ENCODE assay signal across 1 cellular context in genomic region chr1:17436380-17437174, GRCh38.
TF ChIP-seq lines count a peak whose summit lies in the region.

No MANE protein-coding gene starts in this region.

TF ChIP-seq in K562, 482 proteins besides CTCF, POLR2A, EP300 and RAD21 (continued from another document):
- TF ChIP-seq USF1 (CRISPR knock-in tag; IDR thresholded peaks at IDR 0.05) (0 out of 2 replicates have a peak, but pooled peaks have one; percentile 6), ARID4B (CRISPR knock-in tag; IDR thresholded peaks at IDR 0.05) (peak; percentile 41; the same call in 1 of the 2 replicates), SP1 (CRISPR knock-in tag; IDR thresholded peaks at IDR 0.05) (0 out of 2 replicates have a peak, but pooled peaks have one; percentile 30), JUN (IDR thresholded peaks at IDR 0.05; ENCODE audit: borderline replicate concordance, low read depth, low read length) (no peak), JUN (CRISPR knock-in tag; IDR thresholded peaks at IDR 0.05; ENCODE audit: borderline replicate concordance) (peak; percentile 41; the same call in 1 of the 2 replicates), ASH1L (IDR thresholded peaks at IDR 0.05; ENCODE audit: borderline replicate concordance, low read depth, partially characterized antibody) (no peak), ZNF57 (CRISPR knock-in tag; IDR thresholded peaks at IDR 0.05) (no peak), PYGO2 (tag; IDR thresholded peaks at IDR 0.05) (no peak), ZNF408 (CRISPR knock-in tag; IDR thresholded peaks at IDR 0.05; ENCODE audit: low read depth) (no peak), HMBOX1 (IDR thresholded peaks at IDR 0.05) (no peak), SIX5 (IDR thresholded peaks at IDR 0.05; ENCODE audit: borderline replicate concordance in 1 of 2, insufficient read depth in 1 of 2, low read depth in 1 of 2, low read length in 2 of 2) (no peak), ZNF740 (CRISPR knock-in tag; IDR thresholded peaks at IDR 0.05) (peak; percentile 51), ZNF740 (tag; IDR thresholded peaks at IDR 0.05) (no peak), KLF1 (tag; IDR thresholded peaks at IDR 0.05) (no peak), CREB3 (tag; conservative IDR thresholded peaks at IDR 0.05; ENCODE audit: low read depth) (no peak), HNRNPUL1 (IDR thresholded peaks at IDR 0.05; ENCODE audit: low read length) (0 out of 2 replicates have a peak, but pooled peaks have one; percentile 68), RERE (CRISPR knock-in tag; IDR thresholded peaks at IDR 0.05; ENCODE audit: borderline replicate concordance) (no peak), ZNF280B (CRISPR knock-in tag; IDR thresholded peaks at IDR 0.05) (no peak), ARID2 (IDR thresholded peaks at IDR 0.05) (no peak), TEAD1 (CRISPR knock-in tag; IDR thresholded peaks at IDR 0.05) (0 out of 4 replicates have a peak, but pooled peaks of 1 of the 2 experiments have one; percentile 20), BMI1 (IDR thresholded peaks at IDR 0.05; ENCODE audit: low read length) (no peak), MAZ (CRISPR knock-in tag; conservative IDR thresholded peaks at IDR 0.05 in 1 of 2, IDR thresholded peaks at IDR 0.05 in 1 of 2) (no peak; a peak in 1 of 4 replicates), HOXB6 (CRISPR knock-in tag; IDR thresholded peaks at IDR 0.05; ENCODE audit: borderline replicate concordance) (no peak), MNT (conservative IDR thresholded peaks at IDR 0.05) (no peak), ZBED1 (IDR thresholded peaks at IDR 0.05) (no peak), ZKSCAN1 (IDR thresholded peaks at IDR 0.05; ENCODE audit: low read depth, low read length) (no peak), ZNF24 (IDR thresholded peaks at IDR 0.05) (no peak), FOS (IDR thresholded peaks at IDR 0.05; ENCODE audit: extremely low read depth, insufficient read length) (no peak), TBP (optimal IDR thresholded peaks at IDR 0.05; ENCODE audit: low read depth, low read length) (no peak), TFE3 (CRISPR knock-in tag; IDR thresholded peaks at IDR 0.05) (no peak), HOMEZ (CRISPR knock-in tag; IDR thresholded peaks at IDR 0.05) (no peak), IFI16 (CRISPR knock-in tag; IDR thresholded peaks at IDR 0.05) (no peak), SRSF7 (optimal IDR thresholded peaks at IDR 0.05; ENCODE audit: low read depth, low read length) (no peak), NFE2L1 (tag; IDR thresholded peaks at IDR 0.05; ENCODE audit: borderline replicate concordance, low read depth) (no peak), FUS (optimal IDR thresholded peaks at IDR 0.05; ENCODE audit: low read depth, low read length) (no peak)
